In genomic region chr6:33788694-33789549, GRCh38 we compare ENCODE assay signal across 8 cellular contexts.
DNase-seq lines count a peak whose midpoint lies in the region; ATAC-seq and TF ChIP-seq lines count a peak whose summit lies in the region.

Gene LEMD2 (minus strand): TSS chr6:33789130. CDS start chr6:33789116, 14 bp downstream.

- peak; percentile 84 for ATAC-seq in HG03439 (IDR thresholded peaks at IDR 0.05; ENCODE audit: unreplicated experiment)

- TF ChIP-seq CTCF in choroid plexus epithelial cell (conservative IDR thresholded peaks at IDR 0.05; ENCODE audit: low read depth, low read length) = no peak

- peak within 1 kb of the TSS; percentile 76 for H3K4me3 ChIP-seq in choroid plexus epithelial cell (ENCODE audit: low read depth, low read length)

- DNase-seq in Ammon's horn (ENCODE audit: low spot score) (peak; percentile 97), GM19238 (ENCODE audit: insufficient read length, low spot score) (peak; percentile 96), NCI-H524 treated with DMSO at 0.1 percent for 48 hours (lab: John Stamatoyannopoulos, UW) (peak; percentile 32), choroid plexus epithelial cell (ENCODE audit: low read depth) (peak; percentile 97)
- DNase-seq in activated CD4-positive, alpha-beta T cell treated with anti-CD3 and anti-CD28 coated beads for 4 hours = peak; percentile 87 to 91
- DNase-seq in stimulated activated CD4-positive, alpha-beta T cell treated with anti-CD3 and anti-CD28 coated beads, Interleukin-1b, Interleukin-23, amount 100 ng/mL, for 24 hours (ENCODE audit: low read depth in 4 of 4, low spot score in 1 of 4) = peak; percentile 73 to 89 (median 80)

- H3K27me3 ChIP-seq in layer of hippocampus (ENCODE audit: control insufficient read depth, insufficient read depth, low read length) = no peaks in the 10 kb centered on the region

- peak within 1 kb of the TSS; percentile 88 for H3K27ac ChIP-seq in layer of hippocampus (ENCODE audit: low read depth, low read length)

Comparison
In these comparisons a context has a peak if more than half of its experiments do, and no peak if none do; other contexts are left out.
1. Peak in every context shown above with its lines: DNase-seq, ATAC-seq, H3K4me3 ChIP-seq and H3K27ac ChIP-seq.
2. DNase-seq: peak in every context shown above with its lines; median percentile 97 in Ammon's horn; 97 in choroid plexus epithelial cell; 96 in GM19238; 89 in activated CD4-positive, alpha-beta T cell treated with anti-CD3 and anti-CD28 coated beads for 4 hours; 80 in stimulated activated CD4-positive, alpha-beta T cell treated with anti-CD3 and anti-CD28 coated beads, Interleukin-1b, Interleukin-23, amount 100 ng/mL, for 24 hours; 32 in NCI-H524 treated with DMSO at 0.1 percent for 48 hours.